In the genomic region with DNA sequence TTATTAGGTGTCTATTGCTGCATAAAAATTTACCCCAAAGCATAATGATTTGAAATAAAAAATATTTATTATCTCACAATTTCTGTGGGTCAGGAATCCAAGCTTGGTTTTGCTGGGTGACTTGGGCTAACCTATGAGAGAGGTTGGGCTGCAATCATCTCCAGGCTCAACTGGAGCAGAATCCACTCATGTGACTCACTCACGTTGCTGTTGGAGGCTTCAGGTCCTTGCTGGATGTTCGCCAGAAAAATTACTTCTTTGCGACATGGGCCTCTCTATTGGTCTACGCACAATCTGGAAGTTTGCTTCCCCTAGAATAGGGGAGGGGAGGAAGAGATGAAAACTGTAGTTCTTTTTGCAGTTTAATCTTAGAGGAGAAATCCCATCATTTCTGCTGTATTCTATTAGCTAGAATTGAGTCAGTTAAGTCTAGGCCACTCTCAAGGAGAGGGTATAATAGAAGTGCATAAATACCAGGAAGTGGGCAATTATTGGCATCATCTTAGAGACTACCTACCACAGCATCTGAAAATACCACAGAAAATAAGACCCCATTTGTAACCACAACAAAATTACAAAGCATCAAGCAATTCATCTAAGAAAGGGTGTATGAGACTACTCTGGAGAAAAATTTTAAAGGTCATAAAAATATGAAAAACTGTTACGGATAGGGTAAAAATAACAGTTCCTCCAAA, we compare ENCODE assay signal across 22 cellular contexts. TPM values are rescaled to one million over a fixed set of nuclear protein-coding genes. Genes with fewer than 3 reads are reported as not detected.
DNase-seq lines count a peak whose midpoint lies in the region; ATAC-seq and TF ChIP-seq lines count a peak whose summit lies in the region.
"Had no signal": no experiment of that assay in that cellular context is flagged by ENCODE, and none has a peak within 500 bp of the region (broad histone marks: within the 10 kb centered on the region; RNA-seq: fewer than 3 reads in every experiment).

No MANE protein-coding gene starts in this region.

- H3K27ac ChIP-seq in DND-41 (ENCODE audit: low read length) = no peak overlapping the region; the same call in 1 of the 2 replicates
- H3K27ac ChIP-seq in HCT116 (ENCODE audit: low read depth, low read length) = no peak overlapping the region
- no peak overlapping the region for H3K27ac ChIP-seq in PC-3 (ENCODE audit: low read length)
- H3K27ac ChIP-seq: body of pancreas had no signal

- H3K9me2 ChIP-seq in HCT116 (ENCODE audit: insufficient read depth) (no peaks in the 10 kb centered on the region), PC-3 (replicated peaks; ENCODE audit: low read length) (peaks cover 6% of the 10 kb centered on the region; the same call in 1 of the 2 replicates)

- H3K27me3 ChIP-seq in DND-41 (ENCODE audit: insufficient read depth, low read length, poor library complexity) (no peaks in the 10 kb centered on the region), HCT116 (ENCODE audit: insufficient read depth, low read length) (no peaks in the 10 kb centered on the region), PC-3 (ENCODE audit: low read length) (no peaks in the 10 kb centered on the region)
- H3K27me3 ChIP-seq: body of pancreas had no signal

- H3K36me3 ChIP-seq in DND-41 (ENCODE audit: insufficient read depth, low read length) (no peaks in the 10 kb centered on the region), HCT116 (ENCODE audit: control insufficient read depth in 1 of 2, insufficient read depth in 2 of 2, low read length in 2 of 2) (no peaks in the 10 kb centered on the region), PC-3 (ENCODE audit: low read depth, low read length) (no peaks in the 10 kb centered on the region)

- no peaks in the 10 kb centered on the region for H3K9me3 ChIP-seq in DND-41 (ENCODE audit: insufficient read depth, low read length, severe bottlenecking)
- H3K9me3 ChIP-seq in HCT116 (ENCODE audit: control insufficient read depth in 1 of 2, insufficient read depth in 1 of 2, low read depth in 1 of 2, low read length in 2 of 2) = no peaks in the 10 kb centered on the region
- no peaks in the 10 kb centered on the region for H3K9me3 ChIP-seq in PC-3 (ENCODE audit: low read length)
- H3K9me3 ChIP-seq: body of pancreas had no signal

- H2AFZ ChIP-seq in DND-41 (ENCODE audit: low read depth, low read length) (no peak overlapping the region), HCT116 (ENCODE audit: low read depth, low read length, poor library complexity, severe bottlenecking) (peak overlapping the region; percentile 49), PC-3 (ENCODE audit: low read length) (no peak overlapping the region)

- H4K20me1 ChIP-seq in DND-41 (ENCODE audit: insufficient read depth, low read length) = no peaks in the 10 kb centered on the region
- no peaks in the 10 kb centered on the region for H4K20me1 ChIP-seq in HCT116 (ENCODE audit: insufficient read depth)
- no peaks in the 10 kb centered on the region for H4K20me1 ChIP-seq in PC-3 (ENCODE audit: low read length)

- intact Hi-C loops in HCT116 (cut with micrococcal nuclease) = no loop called here
- intact Hi-C loops in PC-3 (cut with micrococcal nuclease) = no loop called here

- no peak overlapping the region for H3K9ac ChIP-seq in DND-41 (ENCODE audit: low read depth, low read length)
- no peak overlapping the region for H3K9ac ChIP-seq in HCT116 (ENCODE audit: low read length)
- H3K9ac ChIP-seq in PC-3 (ENCODE audit: low read length) = no peak overlapping the region

- no peak for TF ChIP-seq RAD21 in HCT116 (IDR thresholded peaks at IDR 0.05; ENCODE audit: low read depth)

- POLR2A ChIA-PET in HCT116 (lab: Charles Lee) = no interaction called here
- POLR2A ChIA-PET in PC-3 (lab: Charles Lee; ENCODE audit: unreplicated experiment) = no interaction called here

- RAD21 ChIA-PET in HCT116 (lab: Charles Lee; ENCODE audit: low non-redundant PET in 1 of 2, low total read pairs in 2 of 2, uncharacterized antibody in 2 of 2, unreplicated experiment in 2 of 2) = no interaction called here

- CTCF ChIA-PET in HCT116 (lab: Charles Lee) (no interaction called here), PC-3 (lab: Charles Lee) (no interaction called here)

- TF ChIP-seq CTCF in DND-41 (IDR thresholded peaks at IDR 0.05; ENCODE audit: borderline replicate concordance, extremely low read depth, low read length, poor library complexity, severe bottlenecking) (no peak), HCT116 (IDR thresholded peaks at IDR 0.05 in 2 of 3, conservative IDR thresholded peaks at IDR 0.05 in 1 of 3; ENCODE audit: borderline replicate concordance in 1 of 3, insufficient read depth in 1 of 3, low read depth in 2 of 3, low read length in 2 of 3) (no peak), PC-3 (conservative IDR thresholded peaks at IDR 0.05; ENCODE audit: low read depth, low read length) (no peak), epithelial cell of esophagus (IDR thresholded peaks at IDR 0.05; ENCODE audit: insufficient read depth, low read depth, low read length, missing control alignments) (no peak)

- DNase-seq in DND-41 (peak; percentile 31), HCT116 (ENCODE audit: low read depth, low spot score) (no peak), PC-3 (peak; percentile 60), epithelial cell of esophagus (ENCODE audit: low read depth) (peak; percentile 68), HuH-7.5 (ENCODE audit: low spot score) (no peak), NCI-H1105 (lab: John Stamatoyannopoulos, UW) (no peak), retina (no peak)
- DNase-seq: activated CD4-positive, alpha-beta memory T cell treated with anti-CD3 and anti-CD28 coated beads for 36 hours; activated T-cell treated with anti-CD3 and anti-CD28 coated beads, Interleukin-2, amount 50 U/mL, for 72 hours; body of pancreas; CD4-positive, alpha-beta memory T cell; cortex of kidney; hippocampal formation; islet precursor cell; naive thymus-derived CD8-positive, alpha-beta T cell; NCI-H1694 treated with DMSO at 0.1 percent for 48 hours; NCI-H446 treated with DMSO at 0.1 percent for 48 hours; SHP77 had no signal

- H3K4me2 ChIP-seq in DND-41 (ENCODE audit: insufficient read depth, low read length) (peak overlapping the region; percentile 23; the same call in 1 of the 2 replicates), HCT116 (ENCODE audit: low read length) (peak overlapping the region; percentile 8; the same call in 1 of the 2 replicates), PC-3 (ENCODE audit: low read length) (no peak overlapping the region)

- no peaks in the 10 kb centered on the region for H3F3A ChIP-seq in PC-3 (ENCODE audit: low read length, unreplicated experiment)

- H3K79me2 ChIP-seq in DND-41 (ENCODE audit: insufficient read depth, low read length) (no peaks in the 10 kb centered on the region), HCT116 (ENCODE audit: insufficient read depth, low read length) (no peaks in the 10 kb centered on the region), PC-3 (ENCODE audit: low read length) (no peaks in the 10 kb centered on the region)

- no peak overlapping the region for H3K4me3 ChIP-seq in DND-41 (ENCODE audit: low read depth in 1 of 2, low read length in 2 of 2)
- no peak overlapping the region for H3K4me3 ChIP-seq in HCT116 (replicated peaks in 1 of 2; ENCODE audit: low read depth in 1 of 2, low read length in 2 of 2)
- no peak overlapping the region for H3K4me3 ChIP-seq in PC-3 (ENCODE audit: low read length)
- no peak overlapping the region for H3K4me3 ChIP-seq in epithelial cell of esophagus (ENCODE audit: low read length)
- H3K4me3 ChIP-seq: body of pancreas had no signal

- BruUV-seq in HCT116 (replicated peaks; lab: Mats Ljungman, UMichigan) = no TSS peak
- BruUV-seq in PC-3 (replicated peaks; lab: Mats Ljungman, UMichigan) = no TSS peak

- TF ChIP-seq POLR2A in HCT116 (IDR thresholded peaks at IDR 0.05; ENCODE audit: borderline replicate concordance, extremely low read depth, insufficient read depth, insufficient read length) = no peak

- H3K4me1 ChIP-seq in DND-41 (ENCODE audit: insufficient read depth, low read length) (peaks cover 28% of the 10 kb centered on the region), HCT116 (ENCODE audit: control insufficient read depth in 1 of 2, insufficient read depth in 2 of 2, low read length in 2 of 2) (peaks cover 0 to 17% of the 10 kb centered on the region in 2 experiments; a peak in 2 of 4 replicates), PC-3 (ENCODE audit: insufficient read depth, low read length) (peaks cover 20% of the 10 kb centered on the region)
- H3K4me1 ChIP-seq: body of pancreas had no signal

- ATAC-seq in DND-41 (ENCODE audit: insufficient read depth, low read depth) (peak; percentile 99), HCT116 (no peak), PC-3 (no peak)
- ATAC-seq: activated naive CD4-positive, alpha-beta T cell treated with anti-CD3 and anti-CD28 coated beads, Interleukin-2, amount 50 U/mL, for 72 hours; activated T-cell treated with anti-CD3 and anti-CD28 coated beads, Interleukin-2, amount 50 U/mL, for 72 hours; body of pancreas; naive thymus-derived CD8-positive, alpha-beta T cell; sciatic nerve; stimulated activated memory B cell treated with anti-CD40 and anti-IgM and Interleukin-4, amounts not matched to agents 10 μg/mL and 1 μg/mL and 100 μg/mL, for 72 hours had no signal

TF ChIP-seq in HCT116, 20 proteins besides CTCF, POLR2A, EP300 and RAD21:
- TF ChIP-seq ZFX (IDR thresholded peaks at IDR 0.05) (no peak), CBX3 (IDR thresholded peaks at IDR 0.05; ENCODE audit: low read depth) (no peak), SRF (IDR thresholded peaks at IDR 0.05; ENCODE audit: low read depth) (no peak), CEBPB (IDR thresholded peaks at IDR 0.05; ENCODE audit: low read depth) (no peak), FOSL1 (IDR thresholded peaks at IDR 0.05; ENCODE audit: low read depth) (no peak), SIN3A (IDR thresholded peaks at IDR 0.05; ENCODE audit: low read depth) (no peak)
- TF ChIP-seq, protein P1, sequence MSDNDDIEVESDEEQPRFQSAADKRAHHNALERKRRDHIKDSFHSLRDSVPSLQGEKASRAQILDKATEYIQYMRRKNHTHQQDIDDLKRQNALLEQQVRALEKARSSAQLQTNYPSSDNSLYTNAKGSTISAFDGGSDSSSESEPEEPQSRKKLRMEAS (IDR thresholded peaks at IDR 0.05) = no peak

RNA-seq across cellular contexts. Expression of a gene that starts 5.7 kb away (rescaled TPM):
- total RNA-seq in HCT116 (2021; ENCODE audit: unreplicated experiment) (not detected), PC-3 (2014; rRNA removed) (0.04 TPM in 1 of 2 replicates, not detected in the other)
- polyA plus RNA-seq in HCT116 (2012) = not detected in 2 replicates
- total RNA-seq: body of pancreas, osteocyte had no signal

Comparison
In these comparisons a context has a peak if more than half of its experiments do, and no peak if none do; other contexts are left out.
1. DNase-seq: peak in DND-41 (single experiment), PC-3 (single experiment) and epithelial cell of esophagus (single experiment); none in HCT116 (single experiment), HuH-7.5 (single experiment), NCI-H1105 (single experiment) and retina (single experiment).